12 cellular contexts compared by ENCODE assay signal in the genomic region with DNA sequence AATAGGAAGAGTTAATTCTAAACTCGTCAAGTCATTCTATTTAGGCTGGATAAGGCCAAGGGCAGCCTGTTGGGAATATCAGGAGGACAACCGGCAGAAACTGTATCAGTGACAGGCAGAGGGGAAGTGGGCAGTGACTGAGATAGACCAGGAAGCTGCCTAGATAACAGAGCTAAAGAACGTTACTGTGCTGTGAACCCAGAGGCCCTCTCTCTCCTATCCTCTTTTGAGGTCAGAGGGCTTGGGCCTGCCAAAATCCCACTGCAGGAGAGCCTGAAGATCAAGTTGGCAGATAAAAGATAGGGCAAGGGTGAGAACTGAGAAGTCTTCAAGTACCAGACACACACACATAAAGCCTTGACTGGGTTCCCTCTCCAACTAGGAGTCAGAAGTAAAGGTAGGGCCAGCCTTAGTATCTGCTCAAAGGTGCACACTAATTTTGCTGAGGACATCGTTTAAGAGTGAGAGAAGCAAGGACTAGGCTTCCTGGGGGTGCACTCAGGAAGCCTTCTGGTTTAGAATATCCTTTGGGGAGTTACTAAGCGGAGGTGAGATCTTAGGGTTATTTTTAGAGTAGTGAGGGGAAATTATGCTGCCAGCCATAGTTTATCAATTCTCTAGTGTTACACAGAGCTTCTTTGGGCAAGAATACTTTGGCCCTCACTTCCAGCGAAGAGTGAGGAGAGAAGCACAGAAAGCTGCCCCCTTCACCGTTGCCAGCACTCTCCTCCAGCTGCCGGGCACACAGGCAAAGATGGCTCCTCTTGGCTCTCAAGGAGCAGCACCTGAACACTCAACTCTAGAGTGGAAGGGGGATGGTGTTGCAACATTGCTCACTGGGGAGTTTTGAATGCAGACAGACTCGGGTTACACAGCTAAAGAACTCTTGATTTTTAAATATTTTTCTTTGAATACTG. TPM values are rescaled to one million over a fixed set of nuclear protein-coding genes. Genes with fewer than 3 reads are reported as not detected.
A peak's percentile ranks its signal among the peaks of the same experiment; 100 is the strongest.
DNase-seq lines count a peak whose midpoint lies in the region; ATAC-seq and TF ChIP-seq lines count a peak whose summit lies in the region.
"Had no signal": no experiment of that assay in that cellular context is flagged by ENCODE, and none has a peak within 500 bp of the region (broad histone marks: within the 10 kb centered on the region; RNA-seq: fewer than 3 reads in every experiment).

No MANE protein-coding gene starts in this region.

- no peaks in the 10 kb centered on the region for H3K9me3 Mint-ChIP-seq in osteocyte (ENCODE audit: unreplicated experiment)
- H3K9me3 Mint-ChIP-seq in activated CD8-positive, alpha-beta memory T cell treated with anti-CD3 and anti-CD28 coated beads, Interleukin-2, amount 10 ng/mL, durations not matched to agents 7 days and 5 days (ENCODE audit: low read depth): no peaks in the 10 kb centered on the region
- H3K9me3 Mint-ChIP-seq: activated naive CD8-positive, alpha-beta T cell treated with anti-CD3 and anti-CD28 coated beads, Interleukin-2, amount 50 U/mL, for 24 hours had no signal

- H3K4me1 Mint-ChIP-seq in osteocyte (ENCODE audit: unreplicated experiment): peaks cover 16% of the 10 kb centered on the region
- H3K4me1 Mint-ChIP-seq in activated CD8-positive, alpha-beta memory T cell treated with anti-CD3 and anti-CD28 coated beads, Interleukin-2, amount 10 ng/mL, durations not matched to agents 7 days and 5 days: peaks cover 2% of the 10 kb centered on the region
- H3K4me1 Mint-ChIP-seq: activated naive CD8-positive, alpha-beta T cell treated with anti-CD3 and anti-CD28 coated beads, Interleukin-2, amount 50 U/mL, for 24 hours had no signal

- POLR2A ChIA-PET in GM10248 (lab: Yijun Ruan, JAX): no interaction called here

- CTCF ChIA-PET in activated CD8-positive, alpha-beta memory T cell treated with anti-CD3 and anti-CD28 coated beads, Interleukin-2, amount 10 ng/mL, durations not matched to agents 7 days and 5 days (lab: Charles Lee): interaction anchor here (1.2 kb wide), 1 partner anchor 271 kb away, joined by 4 read pairs; no protein-coding TSS in a partner anchor
- CTCF ChIA-PET in GM10248 (lab: Yijun Ruan, JAX): interaction anchor here (1.0 to 3.1 kb wide), 4 partner anchors 10 to 34 kb away, joined by 3 to 11 read pairs (median 6); no protein-coding TSS in a partner anchor

- ATAC-seq in GM18868 (IDR thresholded peaks at IDR 0.05; ENCODE audit: unreplicated experiment): peak; percentile 69
- peak; percentile 57 for ATAC-seq in HG02973 (IDR thresholded peaks at IDR 0.05; ENCODE audit: unreplicated experiment)
- no peak for ATAC-seq in activated CD8-positive, alpha-beta memory T cell treated with anti-CD3 and anti-CD28 coated beads, Interleukin-2, amount 10 ng/mL, durations not matched to agents 7 days and 5 days
- no peak for ATAC-seq in GM18517 (IDR thresholded peaks at IDR 0.05; ENCODE audit: unreplicated experiment)
- ATAC-seq: activated naive CD8-positive, alpha-beta T cell treated with anti-CD3 and anti-CD28 coated beads, Interleukin-2, amount 50 U/mL, for 24 hours had no signal

- peaks cover 11% of the 10 kb centered on the region for H3K36me3 Mint-ChIP-seq in osteocyte (ENCODE audit: unreplicated experiment)
- H3K36me3 Mint-ChIP-seq in activated CD8-positive, alpha-beta memory T cell treated with anti-CD3 and anti-CD28 coated beads, Interleukin-2, amount 10 ng/mL, durations not matched to agents 7 days and 5 days: no peaks in the 10 kb centered on the region

- H3K4me3 Mint-ChIP-seq in osteocyte (ENCODE audit: unreplicated experiment): no peak overlapping the region
- H3K4me3 Mint-ChIP-seq in activated CD8-positive, alpha-beta memory T cell treated with anti-CD3 and anti-CD28 coated beads, Interleukin-2, amount 10 ng/mL, durations not matched to agents 7 days and 5 days: no peak overlapping the region
- H3K4me3 Mint-ChIP-seq: activated naive CD8-positive, alpha-beta T cell treated with anti-CD3 and anti-CD28 coated beads, Interleukin-2, amount 50 U/mL, for 24 hours had no signal

- no peaks in the 10 kb centered on the region for H3K27me3 Mint-ChIP-seq in osteocyte (ENCODE audit: unreplicated experiment)
- H3K27me3 Mint-ChIP-seq in activated CD8-positive, alpha-beta memory T cell treated with anti-CD3 and anti-CD28 coated beads, Interleukin-2, amount 10 ng/mL, durations not matched to agents 7 days and 5 days: peaks cover 49% of the 10 kb centered on the region

- peak; percentile 38 for DNase-seq in dermis blood vessel endothelial cell
- no peak for DNase-seq in osteocyte (ENCODE audit: extremely low spot score, unreplicated experiment)
- no peak for DNase-seq in activated CD8-positive, alpha-beta memory T cell treated with anti-CD3 and anti-CD28 coated beads, Interleukin-2, amount 10 ng/mL, durations not matched to agents 7 days and 5 days
- no peak for DNase-seq in GM10248 (ENCODE audit: extremely low spot score)
- DNase-seq in C1 segment of cervical spinal cord (lab: John Stamatoyannopoulos, UW): no peak
- DNase-seq: activated CD4-positive, alpha-beta T cell treated with anti-CD3 and anti-CD28 coated beads, Interleukin-2, amount 50 U/mL, for 48 hours; activated naive CD8-positive, alpha-beta T cell treated with anti-CD3 and anti-CD28 coated beads, Interleukin-2, amount 50 U/mL, for 24 hours; stimulated activated CD4-positive, alpha-beta T cell treated with anti-CD3 and anti-CD28 coated beads, Interleukin-12 subunit alpha, Interleukin-12 subunit beta, amount 100 ng/mL, for 4 hours; stomach had no signal

- TF ChIP-seq CTCF in osteocyte (IDR thresholded peaks at IDR 0.05) (no peak), GM10248 (IDR thresholded peaks at IDR 0.05; ENCODE audit: control extremely low read depth, extremely low read depth, low read depth, missing control alignments) (no peak)

- peak overlapping the region; percentile 14 for H3K27ac Mint-ChIP-seq in osteocyte (ENCODE audit: unreplicated experiment)
- no peak overlapping the region for H3K27ac Mint-ChIP-seq in activated CD8-positive, alpha-beta memory T cell treated with anti-CD3 and anti-CD28 coated beads, Interleukin-2, amount 10 ng/mL, durations not matched to agents 7 days and 5 days
- H3K27ac Mint-ChIP-seq: activated naive CD8-positive, alpha-beta T cell treated with anti-CD3 and anti-CD28 coated beads, Interleukin-2, amount 50 U/mL, for 24 hours had no signal

RNA-seq across cellular contexts. Expression of gene CAVIN2, which starts 9.8 kb away (rescaled TPM):
- 430 and 571 TPM in 2 replicates for total RNA-seq in dermis blood vessel endothelial cell
- 5.3 and 6.6 TPM in 2 replicates for total RNA-seq in osteocyte
- not detected for total RNA-seq in activated CD8-positive, alpha-beta memory T cell treated with anti-CD3 and anti-CD28 coated beads, Interleukin-2, amount 10 ng/mL, durations not matched to agents 7 days and 5 days

Comparison
In these comparisons a context has a peak if more than half of its experiments do, and no peak if none do; other contexts are left out.
1. ATAC-seq: peak in GM18868 (single experiment) and HG02973 (single experiment); none in activated CD8-positive, alpha-beta memory T cell treated with anti-CD3 and anti-CD28 coated beads, Interleukin-2, amount 10 ng/mL, durations not matched to agents 7 days and 5 days (single experiment) and GM18517 (single experiment).
2. RNA of gene CAVIN2, which starts 9.8 kb away (total RNA-seq): 430 to 571 TPM in dermis blood vessel endothelial cell; 5.3 to 6.6 TPM in osteocyte and not detected in activated CD8-positive, alpha-beta memory T cell treated with anti-CD3 and anti-CD28 coated beads, Interleukin-2, amount 10 ng/mL, durations not matched to agents 7 days and 5 days; every median in the first group is over 10 times any median in the second.